In the genomic region with DNA sequence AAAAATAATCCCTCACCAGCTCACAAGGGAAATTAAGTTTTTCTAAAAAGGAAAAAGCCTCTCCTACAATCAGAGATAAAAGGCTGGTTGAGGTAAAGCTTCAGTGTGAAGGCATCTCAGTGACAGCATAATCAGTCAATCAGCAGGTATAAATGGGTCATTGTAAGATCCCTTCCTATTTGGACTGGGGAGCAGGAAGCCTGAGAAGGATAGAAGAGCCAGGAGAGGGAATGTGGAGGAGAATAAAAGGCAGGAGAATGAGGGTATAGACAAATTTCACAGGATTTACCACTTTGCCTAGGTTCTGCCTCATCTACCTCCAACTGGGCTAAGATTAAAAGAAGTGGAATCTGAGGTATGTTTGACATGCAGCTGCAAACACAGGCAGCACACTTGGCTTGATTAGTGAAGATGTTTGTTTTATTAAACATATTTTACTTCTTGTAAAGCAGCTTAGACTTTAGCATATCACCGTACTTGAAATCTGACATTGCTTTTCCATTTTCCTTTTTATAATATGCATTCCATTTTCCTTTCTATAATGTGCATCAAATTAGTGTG, we compare ENCODE assay signal across 1 cellular context.
TF ChIP-seq lines count a peak whose summit lies in the region.

No MANE protein-coding gene starts in this region.

TF ChIP-seq in SK-N-SH treated with all-trans-retinoic acid at 6 μM for 48 hours, 23 proteins besides CTCF, POLR2A, EP300 and RAD21 (continued from another document):
- TF ChIP-seq, protein P1, sequence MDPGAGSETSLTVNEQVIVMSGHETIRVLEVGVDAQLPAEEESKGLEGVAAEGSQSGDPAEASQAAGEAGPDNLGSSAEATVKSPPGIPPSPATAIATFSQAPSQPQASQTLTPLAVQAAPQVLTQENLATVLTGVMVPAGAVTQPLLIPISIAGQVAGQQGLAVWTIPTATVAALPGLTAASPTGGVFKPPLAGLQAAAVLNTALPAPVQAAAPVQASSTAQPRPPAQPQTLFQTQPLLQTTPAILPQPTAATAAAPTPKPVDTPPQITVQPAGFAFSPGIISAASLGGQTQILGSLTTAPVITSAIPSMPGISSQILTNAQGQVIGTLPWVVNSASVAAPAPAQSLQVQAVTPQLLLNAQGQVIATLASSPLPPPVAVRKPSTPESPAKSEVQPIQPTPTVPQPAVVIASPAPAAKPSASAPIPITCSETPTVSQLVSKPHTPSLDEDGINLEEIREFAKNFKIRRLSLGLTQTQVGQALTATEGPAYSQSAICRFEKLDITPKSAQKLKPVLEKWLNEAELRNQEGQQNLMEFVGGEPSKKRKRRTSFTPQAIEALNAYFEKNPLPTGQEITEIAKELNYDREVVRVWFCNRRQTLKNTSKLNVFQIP (CRISPR knock-in tag; IDR thresholded peaks at IDR 0.05; ENCODE audit: borderline replicate concordance, low read depth): no peak
- TF ChIP-seq ZC3H10 (CRISPR knock-in tag; IDR thresholded peaks at IDR 0.05) (no peak), PPARA (CRISPR knock-in tag; IDR thresholded peaks at IDR 0.05; ENCODE audit: borderline replicate concordance) (no peak)
